Comparison of ENCODE assay signal across 15 cellular contexts in the genomic region with DNA sequence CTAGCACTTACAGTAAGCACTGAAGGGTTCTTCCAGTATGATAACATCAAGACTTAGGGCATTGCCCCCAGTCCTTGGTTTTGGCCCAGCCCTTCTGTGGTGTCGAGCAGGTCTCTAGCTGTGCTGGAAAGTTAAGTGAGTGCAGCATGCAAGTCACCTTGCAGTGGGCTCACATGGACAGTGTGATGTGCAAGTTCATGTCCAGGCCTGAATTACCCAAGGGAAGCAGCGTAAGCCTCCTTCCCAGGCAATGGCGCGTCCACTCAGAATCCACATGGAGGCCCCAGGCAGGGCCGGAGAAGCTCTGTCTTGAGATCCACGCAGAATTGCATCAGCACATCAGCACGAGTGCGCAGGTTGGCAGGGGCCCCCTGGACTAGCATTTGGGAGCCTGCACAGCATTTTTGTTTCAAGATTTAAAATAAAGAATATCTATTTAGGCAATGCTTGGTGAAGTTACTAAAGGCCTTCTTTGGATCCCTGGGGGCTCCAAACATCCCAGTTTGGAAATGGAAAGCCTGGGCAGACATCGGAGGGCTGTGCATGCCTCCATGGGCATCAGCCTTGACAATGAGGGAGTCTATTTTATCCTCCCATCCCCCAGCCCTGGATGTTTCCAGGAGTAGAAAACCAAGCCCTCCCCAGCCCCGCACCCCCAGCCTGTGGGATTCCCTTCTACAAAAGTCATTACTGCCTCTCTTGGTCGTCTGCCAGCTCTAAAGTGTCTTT.
A peak's percentile ranks its signal among the peaks of the same experiment; 100 is the strongest.
DNase-seq lines count a peak whose midpoint lies in the region; ATAC-seq and TF ChIP-seq lines count a peak whose summit lies in the region.
"Had no signal": no experiment of that assay in that cellular context is flagged by ENCODE, and none has a peak within 500 bp of the region (broad histone marks: within the 10 kb centered on the region; RNA-seq: fewer than 3 reads in every experiment).

No MANE protein-coding gene starts in this region.

- no peaks in the 10 kb centered on the region for H4K20me1 ChIP-seq in smooth muscle cell (ENCODE audit: low read depth)
- H4K20me1 ChIP-seq: BLaER1 had no signal

- no peaks in the 10 kb centered on the region for H3K4me1 ChIP-seq in esophagus muscularis mucosa
- no peaks in the 10 kb centered on the region for H3K4me1 ChIP-seq in smooth muscle cell (ENCODE audit: low read depth)
- H3K4me1 ChIP-seq: BLaER1 had no signal

- H3K27ac Mint-ChIP-seq in osteocyte (ENCODE audit: unreplicated experiment) (no peak overlapping the region), natural killer cell (no peak overlapping the region)
- H3K27ac Mint-ChIP-seq: CD8-positive, alpha-beta memory T cell; H9 had no signal

- no peak overlapping the region for H3K9ac ChIP-seq in smooth muscle cell (ENCODE audit: low read depth)
- H3K9ac ChIP-seq: BLaER1 had no signal

- H3K9me3 ChIP-seq in esophagus muscularis mucosa (no peaks in the 10 kb centered on the region), smooth muscle cell (replicated peaks; ENCODE audit: low read depth) (no peaks in the 10 kb centered on the region)
- H3K9me3 ChIP-seq: BLaER1 had no signal

- H3K4me3 ChIP-seq in esophagus muscularis mucosa (no peak overlapping the region), smooth muscle cell (no peak overlapping the region)
- H3K4me3 ChIP-seq: BLaER1, SK-N-MC had no signal

- 71% methylated on average over 5 of the region's 11 CpGs for WGBS in esophagus muscularis mucosa
- 85% methylated on average over 11 of the region's 11 CpGs for WGBS in smooth muscle cell (ENCODE audit: low lambda C conversion rate)

- peaks cover 51% of the 10 kb centered on the region for H3K27me3 Mint-ChIP-seq in osteocyte (ENCODE audit: unreplicated experiment)
- no peaks in the 10 kb centered on the region for H3K27me3 Mint-ChIP-seq in natural killer cell (ENCODE audit: low read depth in 2 of 2)

- H3K9me3 Mint-ChIP-seq in osteocyte (ENCODE audit: unreplicated experiment) (no peaks in the 10 kb centered on the region), natural killer cell (no peaks in the 10 kb centered on the region)
- H3K9me3 Mint-ChIP-seq: CD8-positive, alpha-beta memory T cell; H9 had no signal

- no peak overlapping the region for H3K27ac ChIP-seq in esophagus muscularis mucosa (replicated peaks in 1 of 4)
- H3K27ac ChIP-seq in smooth muscle cell (ENCODE audit: low read depth) = no peak overlapping the region
- H3K27ac ChIP-seq: BLaER1, SK-N-MC had no signal

- no peak for ATAC-seq in HG03378 (IDR thresholded peaks at IDR 0.05; ENCODE audit: unreplicated experiment)
- no peak for ATAC-seq in natural killer cell
- ATAC-seq: HepG2 had no signal

- H3F3A ChIP-seq in smooth muscle cell (ENCODE audit: low read depth) = no peaks in the 10 kb centered on the region

- H2AFZ ChIP-seq in smooth muscle cell (ENCODE audit: low read depth) = no peak overlapping the region

- H3K79me2 ChIP-seq in smooth muscle cell (ENCODE audit: low read depth) = no peaks in the 10 kb centered on the region

- peak; percentile 33 for DNase-seq in DMS79 (lab: John Stamatoyannopoulos, UW)
- no peak for DNase-seq in DMS79 treated with DMSO at 0.1 percent for 48 hours (lab: John Stamatoyannopoulos, UW)
- DNase-seq in NCI-H2227 treated with DMSO at 0.1 percent for 48 hours (lab: John Stamatoyannopoulos, UW) = peak; percentile 31
- peak; percentile 87 for DNase-seq in esophagus muscularis mucosa (ENCODE audit: extremely low spot score)
- peak; percentile 75 for DNase-seq in osteocyte (ENCODE audit: extremely low spot score, unreplicated experiment)
- DNase-seq in natural killer cell = no peak
- no peak for DNase-seq in smooth muscle cell (lab: John Stamatoyannopoulos, UW; ENCODE audit: unreplicated experiment)
- DNase-seq: 8988T; CD8-positive, alpha-beta memory T cell; Kasumi-1 had no signal

- intact Hi-C loops in esophagus muscularis mucosa (cut with DNase I) (loop anchor here (10.0 kb wide), 1 partner anchor 89 kb away; no protein-coding TSS in a partner anchor), natural killer cell (cut with micrococcal nuclease) (no loop called here)

- TF ChIP-seq POLR2A in esophagus muscularis mucosa (IDR thresholded peaks at IDR 0.05; ENCODE audit: low read depth) = no peak

- H3K4me1 Mint-ChIP-seq in osteocyte (ENCODE audit: unreplicated experiment) (no peaks in the 10 kb centered on the region), natural killer cell (peaks cover 16% of the 10 kb centered on the region in 2 donors)

- no peak for TF ChIP-seq CTCF in esophagus muscularis mucosa (IDR thresholded peaks at IDR 0.05)
- no peak for TF ChIP-seq CTCF in osteocyte (IDR thresholded peaks at IDR 0.05)
- no peak for TF ChIP-seq CTCF in natural killer cell (IDR thresholded peaks at IDR 0.05)
- no peak for TF ChIP-seq CTCF in smooth muscle cell (IDR thresholded peaks at IDR 0.05; ENCODE audit: borderline replicate concordance, insufficient read depth, poor library complexity, severe bottlenecking)

- H3K4me3 Mint-ChIP-seq in osteocyte (ENCODE audit: unreplicated experiment) (no peak overlapping the region), natural killer cell (no peak overlapping the region)
- H3K4me3 Mint-ChIP-seq: CD8-positive, alpha-beta memory T cell; H9 had no signal

- H3K36me3 ChIP-seq in esophagus muscularis mucosa (no peaks in the 10 kb centered on the region), smooth muscle cell (ENCODE audit: low read depth) (no peaks in the 10 kb centered on the region)
- H3K36me3 ChIP-seq: BLaER1 had no signal

- H3K36me3 Mint-ChIP-seq in osteocyte (ENCODE audit: unreplicated experiment) (no peaks in the 10 kb centered on the region), natural killer cell (no peaks in the 10 kb centered on the region)
- H3K36me3 Mint-ChIP-seq: CD8-positive, alpha-beta memory T cell had no signal

- TF ChIP-seq EP300 in esophagus muscularis mucosa (IDR thresholded peaks at IDR 0.05) = no peak

- H3K27me3 ChIP-seq in esophagus muscularis mucosa (no peaks in the 10 kb centered on the region), smooth muscle cell (ENCODE audit: low read depth) (peaks cover 5% of the 10 kb centered on the region)
- H3K27me3 ChIP-seq: BLaER1 had no signal

- no peak overlapping the region for H3K4me2 ChIP-seq in smooth muscle cell
- H3K4me2 ChIP-seq: BLaER1 had no signal

Comparison
In these comparisons a context has a peak if more than half of its experiments do, and no peak if none do; other contexts are left out.
1. DNase-seq: peak in DMS79 (single experiment), NCI-H2227 treated with DMSO at 0.1 percent for 48 hours (single experiment), esophagus muscularis mucosa (single experiment) and osteocyte (single experiment); none in DMS79 treated with DMSO at 0.1 percent for 48 hours (single experiment), natural killer cell (single experiment) and smooth muscle cell (single experiment).